8 cellular contexts compared by ENCODE assay signal in the genomic region with DNA sequence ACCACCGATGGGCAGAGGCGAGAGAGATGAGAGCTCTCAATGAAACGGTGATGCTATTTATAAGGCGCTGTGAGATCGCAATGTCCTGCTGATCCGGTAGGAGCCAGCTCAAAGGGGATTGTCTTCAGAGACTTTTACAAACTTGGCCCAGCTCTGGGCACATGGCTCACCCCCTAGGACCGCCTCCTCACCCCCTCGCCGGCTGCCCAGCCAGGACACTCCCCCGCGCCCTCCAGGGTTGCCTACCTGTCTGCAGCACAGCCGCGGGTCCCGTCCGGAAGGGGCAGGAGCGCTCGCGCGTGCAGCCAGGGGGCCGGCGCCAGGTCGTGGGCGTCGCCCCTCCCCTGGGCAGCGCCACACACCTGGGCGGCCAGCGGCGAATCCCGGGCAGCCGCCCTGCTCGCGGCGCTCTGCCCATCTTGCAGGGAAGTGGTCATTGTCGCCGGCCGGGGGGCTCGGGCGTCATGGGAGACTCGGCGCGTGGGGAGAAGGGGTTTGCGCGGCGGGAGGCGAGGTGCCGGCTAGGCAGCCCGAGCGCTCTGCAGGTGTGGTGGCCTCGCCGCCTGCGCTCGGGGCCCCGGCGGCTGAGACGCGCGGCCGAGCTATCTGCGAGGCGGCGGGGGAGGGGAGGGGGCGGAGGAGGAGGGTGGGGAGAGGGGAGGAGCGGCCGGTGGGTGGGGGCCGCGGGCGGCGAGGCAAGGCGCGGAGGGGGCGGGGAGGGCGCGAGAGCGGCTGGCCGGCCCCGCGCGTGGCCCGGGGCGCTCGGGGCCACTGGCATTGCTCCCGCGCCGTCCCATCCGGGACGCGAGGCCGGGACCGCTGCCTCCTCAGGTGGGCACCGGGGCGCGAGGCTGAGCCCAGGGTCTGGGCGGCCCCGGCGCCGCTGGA. TPM values are rescaled to one million over a fixed set of nuclear protein-coding genes. Genes with fewer than 3 reads are reported as not detected.
DNase-seq lines count a peak whose midpoint lies in the region; ATAC-seq and TF ChIP-seq lines count a peak whose summit lies in the region.

Gene GRB14 (minus strand): TSS at position 610 of the 888 bp plus-strand sequence. CDS start 173 bp downstream, at position 437.

- H3K27ac Mint-ChIP-seq in Calu3 (ENCODE audit: unreplicated experiment) (peak within 1 kb of the TSS; percentile 43), IgD-negative memory B cell (peak within 1 kb of the TSS in 1 of 3 donors; percentile 72)
- H3K27ac Mint-ChIP-seq in activated naive CD8-positive, alpha-beta T cell treated with anti-CD3 and anti-CD28 coated beads, Interleukin-2, amount 50 U/mL, for 24 hours, result no peak within 1 kb of the TSS

- no peaks in the 10 kb centered on the region for H3K9me3 Mint-ChIP-seq in Calu3 (ENCODE audit: low read depth, unreplicated experiment)
- no peaks in the 10 kb centered on the region for H3K9me3 Mint-ChIP-seq in IgD-negative memory B cell
- no peaks in the 10 kb centered on the region for H3K9me3 Mint-ChIP-seq in activated naive CD8-positive, alpha-beta T cell treated with anti-CD3 and anti-CD28 coated beads, Interleukin-2, amount 50 U/mL, for 24 hours

- peaks cover 20% of the 10 kb centered on the region for H3K4me1 Mint-ChIP-seq in Calu3 (ENCODE audit: low read depth, unreplicated experiment)
- peaks cover 0 to 5% (median 2%) of the 10 kb centered on the region in 3 donors for H3K4me1 Mint-ChIP-seq in IgD-negative memory B cell
- peaks cover 5% of the 10 kb centered on the region for H3K4me1 Mint-ChIP-seq in activated naive CD8-positive, alpha-beta T cell treated with anti-CD3 and anti-CD28 coated beads, Interleukin-2, amount 50 U/mL, for 24 hours

- H3K9ac ChIP-seq in iPS-18a (ENCODE audit: low read length), result peak within 1 kb of the TSS; percentile 54

- H3K4me3 Mint-ChIP-seq in Calu3 (ENCODE audit: low read depth, unreplicated experiment), result peak within 1 kb of the TSS; percentile 79
- H3K4me3 Mint-ChIP-seq in IgD-negative memory B cell, result peak within 1 kb of the TSS; percentile 54 to 94 (median 82)
- no peak within 1 kb of the TSS for H3K4me3 Mint-ChIP-seq in activated naive CD8-positive, alpha-beta T cell treated with anti-CD3 and anti-CD28 coated beads, Interleukin-2, amount 50 U/mL, for 24 hours

- H3K27ac ChIP-seq in iPS-18a (ENCODE audit: low read length) (no peak within 1 kb of the TSS), sigmoid colon (peak within 1 kb of the TSS in 2 of 4 donors; percentile 3 to 51)

- H3K4me3 ChIP-seq in iPS-18a (ENCODE audit: low read length), result peak within 1 kb of the TSS; percentile 68
- peak within 1 kb of the TSS; percentile 45 to 77 (median 63) for H3K4me3 ChIP-seq in sigmoid colon

- peak; percentile 24 for ATAC-seq in activated naive CD8-positive, alpha-beta T cell treated with anti-CD3 and anti-CD28 coated beads, Interleukin-2, amount 50 U/mL, for 24 hours
- ATAC-seq in GM18502 (IDR thresholded peaks at IDR 0.05; ENCODE audit: poor library complexity, unreplicated experiment) (no peak), HG03439 (IDR thresholded peaks at IDR 0.05; ENCODE audit: unreplicated experiment) (no peak)

- CTCF ChIA-PET in Calu3 (lab: Charles Lee), result interaction anchor here (0.8 to 1.4 kb wide), 4 partner anchors 13 to 61 kb away, joined by 3 to 6 read pairs (median 4); no protein-coding TSS in a partner anchor

- H3K9me3 ChIP-seq in iPS-18a (ENCODE audit: control insufficient read depth, low read depth, low read length) (no peaks in the 10 kb centered on the region), sigmoid colon (no peaks in the 10 kb centered on the region)

- peaks cover 17% of the 10 kb centered on the region for H3K36me3 Mint-ChIP-seq in Calu3 (ENCODE audit: insufficient read depth, unreplicated experiment)
- no peaks in the 10 kb centered on the region for H3K36me3 Mint-ChIP-seq in IgD-negative memory B cell
- no peaks in the 10 kb centered on the region for H3K36me3 Mint-ChIP-seq in activated naive CD8-positive, alpha-beta T cell treated with anti-CD3 and anti-CD28 coated beads, Interleukin-2, amount 50 U/mL, for 24 hours (ENCODE audit: low read depth)

- intact Hi-C loops in Calu3 (cut with micrococcal nuclease; ENCODE audit: unreplicated experiment), result loop anchor here (5.0 kb wide), 1 partner anchor 91 kb away; no protein-coding TSS in a partner anchor
- intact Hi-C loops in sigmoid colon (cut with DNase I), result no loop called here

- H3K4me1 ChIP-seq in iPS-18a (ENCODE audit: control insufficient read depth, low read depth, low read length) (peaks cover 32% of the 10 kb centered on the region), sigmoid colon (peaks cover 0 to 14% (median 5%) of the 10 kb centered on the region in 4 donors)

- 1% methylated on average over 96 of the region's 96 CpGs for WGBS in sigmoid colon, 2 donors

- TF ChIP-seq CTCF in Calu3 (IDR thresholded peaks at IDR 0.05; ENCODE audit: unreplicated experiment) (peak; percentile 11), sigmoid colon (IDR thresholded peaks at IDR 0.05) (no peak)

- no TSS peak for BruUV-seq in Calu3 (replicated peaks; lab: Mats Ljungman, UMichigan)

- H3K36me3 ChIP-seq in iPS-18a (ENCODE audit: control insufficient read depth, low read depth, low read length), result peaks cover 4% of the 10 kb centered on the region
- no peaks in the 10 kb centered on the region for H3K36me3 ChIP-seq in sigmoid colon

- peak; percentile 94 for DNase-seq in Calu3
- no peak for DNase-seq in activated naive CD8-positive, alpha-beta T cell treated with anti-CD3 and anti-CD28 coated beads, Interleukin-2, amount 50 U/mL, for 24 hours
- no peak for DNase-seq in sigmoid colon
- DNase-seq in T1000 (lab: John Stamatoyannopoulos, UW), result no peak

- no peaks in the 10 kb centered on the region for H3K27me3 ChIP-seq in iPS-18a (ENCODE audit: control insufficient read depth, insufficient read depth, low read length)
- no peaks in the 10 kb centered on the region for H3K27me3 ChIP-seq in sigmoid colon

- no peaks in the 10 kb centered on the region for H3K27me3 Mint-ChIP-seq in Calu3 (ENCODE audit: unreplicated experiment)
- H3K27me3 Mint-ChIP-seq in IgD-negative memory B cell, result peaks cover 34% of the 10 kb centered on the region
- H3K27me3 Mint-ChIP-seq in activated naive CD8-positive, alpha-beta T cell treated with anti-CD3 and anti-CD28 coated beads, Interleukin-2, amount 50 U/mL, for 24 hours, result peaks cover 39% of the 10 kb centered on the region

- TF ChIP-seq POLR2A in sigmoid colon (IDR thresholded peaks at IDR 0.05), result no peak

- TF ChIP-seq EP300 in sigmoid colon (IDR thresholded peaks at IDR 0.05), result no peak

RNA-seq across cellular contexts. Expression of gene GRB14, which starts in this region (rescaled TPM):
- 16.6 and 18.4 TPM in 2 replicates for total RNA-seq in Calu3 (2022)
- polyA plus RNA-seq in IgD-negative memory B cell, result not detected
- 10 to 100 TPM; 12.5 to 19.8 (median 15.3) TPM for total RNA-seq in sigmoid colon
- polyA plus RNA-seq in sigmoid colon, result 1 to 10 TPM in 1 of 3 donors, under 1 TPM in 2; 0.46 to 2.4 (median 0.79) TPM
